18 cellular contexts compared by ENCODE assay signal in genomic region chr5:133333561-133334150, GRCh38.
A peak's percentile ranks its signal among the peaks of the same experiment; 100 is the strongest.
DNase-seq lines count a peak whose midpoint lies in the region; ATAC-seq and TF ChIP-seq lines count a peak whose summit lies in the region.
"Had no signal": no experiment of that assay in that cellular context is flagged by ENCODE, and none has a peak within 500 bp of the region (broad histone marks: within the 10 kb centered on the region; RNA-seq: fewer than 3 reads in every experiment).

No MANE protein-coding gene starts in this region.

- ATAC-seq in left cardiac atrium (no peak), upper lobe of right lung (no peak)
- ATAC-seq: CD8-positive, alpha-beta T cell; HCT116 had no signal

- H3K9me3 Mint-ChIP-seq in activated T-helper 1 cell treated with anti-CD3 and anti-CD28 coated beads, Interleukin-12 subunit alpha, Interleukin-12 subunit beta, Interleukin-2, Interleukin-4 antibody, amounts not matched to agents 30 ng/mL and 10 ng/mL and 1 ng/mL, durations not matched to agents 14 hours and 24 hours and 36 hours = no peaks in the 10 kb centered on the region
- H3K9me3 Mint-ChIP-seq: CD8-positive, alpha-beta T cell; HFFc6 had no signal

- peaks cover 39% of the 10 kb centered on the region for H3K4me1 Mint-ChIP-seq in activated T-helper 1 cell treated with anti-CD3 and anti-CD28 coated beads, Interleukin-12 subunit alpha, Interleukin-12 subunit beta, Interleukin-2, Interleukin-4 antibody, amounts not matched to agents 30 ng/mL and 10 ng/mL and 1 ng/mL, durations not matched to agents 14 hours and 24 hours and 36 hours (ENCODE audit: low read depth)
- H3K4me1 Mint-ChIP-seq: B cell had no signal

- H3K27ac ChIP-seq in upper lobe of right lung = no peak overlapping the region
- H3K27ac ChIP-seq: BLaER1 treated with 17β-estradiol and CSF1 and Interleukin-3, amounts not matched to agents 10 nM and 100 nM; HL-60 had no signal

- no peak for TF ChIP-seq CTCF in upper lobe of right lung (IDR thresholded peaks at IDR 0.05)

- H3K36me3 Mint-ChIP-seq in activated T-helper 1 cell treated with anti-CD3 and anti-CD28 coated beads, Interleukin-12 subunit alpha, Interleukin-12 subunit beta, Interleukin-2, Interleukin-4 antibody, amounts not matched to agents 30 ng/mL and 10 ng/mL and 1 ng/mL, durations not matched to agents 14 hours and 24 hours and 36 hours (ENCODE audit: low read depth) = no peaks in the 10 kb centered on the region
- H3K36me3 Mint-ChIP-seq: CD8-positive, alpha-beta T cell had no signal

- intact Hi-C loops in cardiac septum (cut with DNase I) = no loop called here
- intact Hi-C loops in left cardiac atrium (cut with DNase I) = no loop called here
- intact Hi-C loops in activated T-helper 1 cell treated with anti-CD3 and anti-CD28 coated beads, Interleukin-12 subunit alpha, Interleukin-12 subunit beta, Interleukin-2, Interleukin-4 antibody, amounts not matched to agents 30 ng/mL and 10 ng/mL and 1 ng/mL, durations not matched to agents 14 hours and 24 hours and 36 hours (cut with micrococcal nuclease) = no loop called here
- intact Hi-C loops in posterior vena cava (cut with DNase I) = no loop called here
- intact Hi-C loops in upper lobe of right lung (cut with DNase I) = no loop called here

- H3K27ac Mint-ChIP-seq in activated T-helper 1 cell treated with anti-CD3 and anti-CD28 coated beads, Interleukin-12 subunit alpha, Interleukin-12 subunit beta, Interleukin-2, Interleukin-4 antibody, amounts not matched to agents 30 ng/mL and 10 ng/mL and 1 ng/mL, durations not matched to agents 14 hours and 24 hours and 36 hours = peak overlapping the region; percentile 49
- H3K27ac Mint-ChIP-seq: B cell; CD8-positive, alpha-beta T cell; HFFc6 had no signal

- DNase-seq in cardiac septum (ENCODE audit: low spot score) = peak; percentile 75
- no peak for DNase-seq in left cardiac atrium
- no peak for DNase-seq in activated T-helper 1 cell treated with anti-CD3 and anti-CD28 coated beads, Interleukin-12 subunit alpha, Interleukin-12 subunit beta, Interleukin-2, Interleukin-4 antibody, amounts not matched to agents 30 ng/mL and 10 ng/mL and 1 ng/mL, durations not matched to agents 14 hours and 24 hours and 36 hours (ENCODE audit: low spot score)
- DNase-seq in posterior vena cava (ENCODE audit: low spot score) = peak; percentile 55
- peak; percentile 23 for DNase-seq in upper lobe of right lung
- no peak for DNase-seq in kidney glomerular epithelial cell (lab: John Stamatoyannopoulos, UW)
- DNase-seq in NOMO-1 treated with dmso at 0.1 percent for 144 hours (lab: John Stamatoyannopoulos, UW; ENCODE audit: unreplicated experiment) = no peak
- DNase-seq: Calu3; CD8-positive, alpha-beta T cell; DMS79 treated with DMSO at 0.1 percent for 48 hours; GF-D8; GOT3; H7; HFFc6 had no signal

- no peaks in the 10 kb centered on the region for H3K27me3 ChIP-seq in upper lobe of right lung
- H3K27me3 ChIP-seq: BLaER1 treated with 17β-estradiol and CSF1 and Interleukin-3, amounts not matched to agents 10 nM and 100 nM had no signal

- no peaks in the 10 kb centered on the region for H3K36me3 ChIP-seq in upper lobe of right lung
- H3K36me3 ChIP-seq: BLaER1 treated with 17β-estradiol and CSF1 and Interleukin-3, amounts not matched to agents 10 nM and 100 nM had no signal

- no peaks in the 10 kb centered on the region for H3K4me1 ChIP-seq in upper lobe of right lung

- H3K27me3 Mint-ChIP-seq in activated T-helper 1 cell treated with anti-CD3 and anti-CD28 coated beads, Interleukin-12 subunit alpha, Interleukin-12 subunit beta, Interleukin-2, Interleukin-4 antibody, amounts not matched to agents 30 ng/mL and 10 ng/mL and 1 ng/mL, durations not matched to agents 14 hours and 24 hours and 36 hours (ENCODE audit: insufficient read depth) = no peaks in the 10 kb centered on the region

- H3K9me3 ChIP-seq in upper lobe of right lung = no peaks in the 10 kb centered on the region
- H3K9me3 ChIP-seq: BLaER1 treated with 17β-estradiol and CSF1 and Interleukin-3, amounts not matched to agents 10 nM and 100 nM had no signal

- H3K4me3 ChIP-seq in upper lobe of right lung = no peak overlapping the region
- H3K4me3 ChIP-seq: BLaER1 treated with 17β-estradiol and CSF1 and Interleukin-3, amounts not matched to agents 10 nM and 100 nM had no signal

- peak overlapping the region; percentile 8 for H3K4me3 Mint-ChIP-seq in activated T-helper 1 cell treated with anti-CD3 and anti-CD28 coated beads, Interleukin-12 subunit alpha, Interleukin-12 subunit beta, Interleukin-2, Interleukin-4 antibody, amounts not matched to agents 30 ng/mL and 10 ng/mL and 1 ng/mL, durations not matched to agents 14 hours and 24 hours and 36 hours
- H3K4me3 Mint-ChIP-seq: B cell; CD8-positive, alpha-beta T cell; HFFc6 had no signal

Comparison
In these comparisons a context has a peak if more than half of its experiments do, and no peak if none do; other contexts are left out.
1. DNase-seq: peak in cardiac septum (single experiment), posterior vena cava (single experiment) and upper lobe of right lung (single experiment); none in left cardiac atrium (single experiment), activated T-helper 1 cell treated with anti-CD3 and anti-CD28 coated beads, Interleukin-12 subunit alpha, Interleukin-12 subunit beta, Interleukin-2, Interleukin-4 antibody, amounts not matched to agents 30 ng/mL and 10 ng/mL and 1 ng/mL, durations not matched to agents 14 hours and 24 hours and 36 hours (single experiment), kidney glomerular epithelial cell (single experiment) and NOMO-1 treated with dmso at 0.1 percent for 144 hours (single experiment).